9 cellular contexts compared by ENCODE assay signal in genomic region chr11:61698173-61698965, GRCh38. TPM values are rescaled to one million over a fixed set of nuclear protein-coding genes. Genes with fewer than 3 reads are reported as not detected.
DNase-seq lines count a peak whose midpoint lies in the region; ATAC-seq, FAIRE-seq and TF ChIP-seq lines count a peak whose summit lies in the region.
"Had no signal": no experiment of that assay in that cellular context is flagged by ENCODE, and none has a peak within 500 bp of the region (broad histone marks: within the 10 kb centered on the region; RNA-seq: fewer than 3 reads in every experiment).

No MANE protein-coding gene starts in this region.

- H3K4me1 ChIP-seq in K562 (replicated peaks in 1 of 2; ENCODE audit: control insufficient read depth in 2 of 2, insufficient read depth in 2 of 2, low read length in 2 of 2), result peaks cover 0 to 33% of the 10 kb centered on the region in 2 experiments; a peak in 4 of 5 replicates
- no peaks in the 10 kb centered on the region for H3K4me1 ChIP-seq in aorta (ENCODE audit: control insufficient read depth in 1 of 2, insufficient read depth in 2 of 2, low read length in 2 of 2)
- H3K4me1 ChIP-seq in thyroid gland, result peaks cover 33 to 72% of the 10 kb centered on the region in 2 donors

- BruUV-seq in K562 (replicated peaks; lab: Mats Ljungman, UMichigan), result no TSS peak

- ATAC-seq in K562 (no peak), HG03139 (IDR thresholded peaks at IDR 0.05; ENCODE audit: unreplicated experiment) (no peak), aorta (ENCODE audit: low FRiP score) (no peak)

- no peak overlapping the region for H2AFZ ChIP-seq in K562 (ENCODE audit: low read depth, low read length)

- H3K9me3 ChIP-seq in K562 (replicated peaks; ENCODE audit: control insufficient read depth, insufficient read depth, low read depth, low read length), result no peaks in the 10 kb centered on the region
- H3K9me3 ChIP-seq in aorta (ENCODE audit: control insufficient read depth, low read length), result no peaks in the 10 kb centered on the region
- no peaks in the 10 kb centered on the region for H3K9me3 ChIP-seq in thyroid gland

- H3K4me2 ChIP-seq in K562 (ENCODE audit: insufficient read depth, low read length), result no peak overlapping the region

- CTCF ChIA-PET in K562 (lab: Yijun Ruan, JAX; ENCODE audit: low intra/inter-chr PET ratio), result no interaction called here

- H3K36me3 ChIP-seq in K562 (ENCODE audit: control insufficient read depth, insufficient read depth, low read length) (no peaks in the 10 kb centered on the region), aorta (ENCODE audit: control insufficient read depth in 1 of 2, insufficient read depth in 2 of 2, low read length in 1 of 2) (no peaks in the 10 kb centered on the region), thyroid gland (no peaks in the 10 kb centered on the region)

- H3K27ac ChIP-seq in K562 (ENCODE audit: extremely low read depth, low read depth, low read length) (no peak overlapping the region), aorta (ENCODE audit: low read depth in 1 of 2, low read length in 2 of 2) (no peak overlapping the region), thyroid gland (no peak overlapping the region)

- no peak overlapping the region; a peak in 1 of 4 replicates for H3K9ac ChIP-seq in K562 (ENCODE audit: insufficient read depth in 1 of 2, low read depth in 2 of 2, low read length in 2 of 2)

- in situ Hi-C loops in K562 (cut with MboI), result no loop called here

- no peaks in the 10 kb centered on the region for H3K9me1 ChIP-seq in K562 (ENCODE audit: control insufficient read depth, insufficient read depth, low read length)

- TF ChIP-seq POLR2A in K562 (conservative IDR thresholded peaks at IDR 0.05), result no peak
- TF ChIP-seq POLR2A in thyroid gland (IDR thresholded peaks at IDR 0.05), result no peak

- no peak for TF ChIP-seq EP300 in K562 (IDR thresholded peaks at IDR 0.05; ENCODE audit: low read length)

- no peak for FAIRE-seq in K562 (lab: Jason Lieb, UNC)

- H3K4me3 ChIP-seq in K562, result no peak overlapping the region
- H3K4me3 ChIP-seq in aorta (ENCODE audit: low read length in 2 of 2), result no peak overlapping the region
- no peak overlapping the region for H3K4me3 ChIP-seq in thyroid gland (replicated peaks in 1 of 3)

- 6% methylated on average over 10 of the region's 11 CpGs for WGBS in K562 (ENCODE audit: insufficient coverage, low coverage, missing lambda C conversion rate)
- 79 to 87% methylated on average over 11 of the region's 11 CpGs for WGBS in aorta, 2 donors
- WGBS in thyroid gland, 2 donors, result 81 to 89% methylated on average over 10 to 11 of the region's 11 CpGs

- POLR2A ChIA-PET in K562 (lab: Yijun Ruan, JAX), result interaction anchor here (0.8 to 1.1 kb wide), 2 partner anchors 8 to 20 kb away, joined by 3 to 4 read pairs; no protein-coding TSS in a partner anchor

- no peak for TF ChIP-seq RAD21 in K562 (CRISPR knock-in tag; conservative IDR thresholded peaks at IDR 0.05 in 1 of 2, IDR thresholded peaks at IDR 0.05 in 1 of 2)

- no peaks in the 10 kb centered on the region for H3K79me2 ChIP-seq in K562 (ENCODE audit: control insufficient read depth, insufficient read depth, low read length)

- 0 out of 2 replicates have a peak, but pooled peaks cover 4% of the 10 kb centered on the region for H4K20me1 ChIP-seq in K562 (replicated peaks; ENCODE audit: control insufficient read depth, insufficient read depth, low read length)

- intact Hi-C loops in K562 (cut with micrococcal nuclease) (no loop called here), posterior cingulate gyrus (cut with DNase I) (no loop called here), aorta (cut with DNase I) (no loop called here), thyroid gland (cut with DNase I) (no loop called here)

- TF ChIP-seq CTCF in K562 (IDR thresholded peaks at IDR 0.05 in 2 of 3, conservative IDR thresholded peaks at IDR 0.05 in 1 of 3; ENCODE audit: insufficient read depth in 2 of 3, low read depth in 1 of 3, low read length in 3 of 3) (no peak), thyroid gland (IDR thresholded peaks at IDR 0.05) (no peak)

- H3K27me3 ChIP-seq in K562 (ENCODE audit: control insufficient read depth in 2 of 2, insufficient read depth in 2 of 2, low read length in 2 of 2), result peaks cover 26 to 65% of the 10 kb centered on the region in 2 experiments; a peak in 3 of 5 replicates
- no peaks in the 10 kb centered on the region for H3K27me3 ChIP-seq in aorta (ENCODE audit: control insufficient read depth in 1 of 2, insufficient read depth in 2 of 2, low read length in 1 of 2)
- H3K27me3 ChIP-seq in thyroid gland, result no peaks in the 10 kb centered on the region

- DNase-seq in DMS 273 treated with DMSO at 0.1 percent for 48 hours (lab: John Stamatoyannopoulos, UW) (peak; percentile 76), NCI-H2171 (lab: John Stamatoyannopoulos, UW) (peak; percentile 82), K562 (ENCODE audit: extremely low read depth in 1 of 4, low spot score in 3 of 4) (no peak), posterior cingulate gyrus (peak in 7 of 10 donors; percentile 50 to 90 (median 62)), putamen (ENCODE audit: low spot score) (no peak), aorta (no peak), thyroid gland (no peak)
- DNase-seq: activated CD4-positive, CD25-positive, alpha-beta regulatory T cell treated with anti-CD3 and anti-CD28 coated beads, Interleukin-2, amount 50 U/mL, for 72 hours had no signal

TF ChIP-seq in K562, 482 proteins besides CTCF, POLR2A, EP300 and RAD21:
- TF ChIP-seq ELF2 (CRISPR knock-in tag; IDR thresholded peaks at IDR 0.05) (no peak), PHB (CRISPR knock-in tag; IDR thresholded peaks at IDR 0.05) (no peak), MBD1 (CRISPR knock-in tag; IDR thresholded peaks at IDR 0.05) (no peak), HDAC8 (tag; IDR thresholded peaks at IDR 0.05) (no peak), MTA1 (IDR thresholded peaks at IDR 0.05; ENCODE audit: borderline replicate concordance) (no peak), TRIM28 (IDR thresholded peaks at IDR 0.05) (no peak), ZNF3 (CRISPR knock-in tag; IDR thresholded peaks at IDR 0.05) (no peak), SPI1 (IDR thresholded peaks at IDR 0.05; ENCODE audit: borderline replicate concordance, low read depth, low read length) (peak; percentile 49; the same call in 1 of the 2 replicates)
TF ChIP-seq in K562: peak in this region for 1.

RNA-seq across cellular contexts. Expression of gene DAGLA, which starts 18.2 kb away (rescaled TPM):
- total RNA-seq in K562 (2011; cell fraction: chromatin; rRNA removed; ENCODE audit: low replicate concordance), result 0.16 and 1.5 TPM in 2 replicates
- total RNA-seq in K562 (2011; cell fraction: nucleolus; rRNA removed), result 0.66 and 0.67 TPM in 2 replicates
- total RNA-seq in K562 (2011; cell fraction: nucleoplasm; rRNA removed), result 0.22 and 0.84 TPM in 2 replicates
- total RNA-seq in K562 (2014; rRNA removed) (0.08 TPM in 1 of 2 replicates, not detected in the other), K562 (2014; rRNA removed; fragmentation: Illumina TruSeq; extraction: Trizol) (not detected in 2 replicates), K562 (2015; rRNA removed; fragmentation: Illumina TruSeq; extraction: Trizol) (0.04 TPM in 2 replicates), K562 (2021) (0.13 and 0.16 TPM in 2 replicates), aorta (1 to 10 TPM; 1.4 to 3.5 TPM), thyroid gland (1 to 10 TPM; 1.7 to 2.8 (median 1.9) TPM)
- polyA plus RNA-seq in K562 (2011; rRNA removed) (0.07 TPM in 2 replicates), K562 (2014; fragmentation: Illumina TruSeq; extraction: Trizol) (0.04 and 0.11 TPM in 2 replicates), K562 (2014; fragmentation: Nextera tagmentation; extraction: Ambion mirVana) (not detected), K562 (2014; rRNA removed) (0.03 and 0.07 TPM in 2 replicates), aorta (under 1 TPM; 0.51 to 0.63 TPM)
- polyA plus RNA-seq in K562 (2011; cell fraction: cytosol; rRNA removed), result 0.09 and 0.22 TPM in 2 replicates
- polyA plus RNA-seq in K562 (2011; cell fraction: nucleus; rRNA removed), result 0.18 and 0.51 TPM in 2 replicates
- 0.09 and 0.14 TPM in 2 replicates for polyA plus RNA-seq in K562 (2012)
- polyA minus RNA-seq in K562 (2011; rRNA and poly(A)+ RNA removed), result 0.06 and 0.21 TPM in 2 replicates
- 0.18 and 0.29 TPM in 2 replicates for polyA minus RNA-seq in K562 (2011; cell fraction: cytosol; rRNA and poly(A)+ RNA removed)
- polyA minus RNA-seq in K562 (2011; cell fraction: nucleus; rRNA and poly(A)+ RNA removed), result 0.22 and 0.67 TPM in 2 replicates

RNA-seq across cellular contexts. Expression of gene MYRF, which starts 54.1 kb away (rescaled TPM):
- total RNA-seq in K562 (2011; cell fraction: chromatin; rRNA removed; ENCODE audit: low replicate concordance), result 95.5 and 239 TPM in 2 replicates
- 109 and 132 TPM in 2 replicates for total RNA-seq in K562 (2011; cell fraction: nucleolus; rRNA removed)
- total RNA-seq in K562 (2011; cell fraction: nucleoplasm; rRNA removed), result 92.2 and 107 TPM in 2 replicates
- total RNA-seq in K562 (2014; rRNA removed), result 7.1 and 11.0 TPM in 2 replicates
- 2.6 and 3.3 TPM in 2 replicates for total RNA-seq in K562 (2014; rRNA removed; fragmentation: Illumina TruSeq; extraction: Trizol)
- total RNA-seq in K562 (2015; rRNA removed; fragmentation: Illumina TruSeq; extraction: Trizol), result 4.0 and 4.1 TPM in 2 replicates
- total RNA-seq in K562 (2021), result 21.4 and 25.8 TPM in 2 replicates
- 10.4 and 16.6 TPM in 2 replicates for polyA plus RNA-seq in K562 (2011; rRNA removed)
- 13.6 and 26.3 TPM in 2 replicates for polyA plus RNA-seq in K562 (2011; cell fraction: cytosol; rRNA removed)
- 104 and 152 TPM in 2 replicates for polyA plus RNA-seq in K562 (2011; cell fraction: nucleus; rRNA removed)
- polyA plus RNA-seq in K562 (2012), result 14.8 and 25.8 TPM in 2 replicates
- 14.7 and 17.8 TPM in 2 replicates for polyA plus RNA-seq in K562 (2014; fragmentation: Illumina TruSeq; extraction: Trizol)
- polyA plus RNA-seq in K562 (2014; fragmentation: Nextera tagmentation; extraction: Ambion mirVana), result 1 to 10 TPM; 2.3 TPM
- 15.6 and 17.4 TPM in 2 replicates for polyA plus RNA-seq in K562 (2014; rRNA removed)
- polyA minus RNA-seq in K562 (2011; rRNA and poly(A)+ RNA removed), result 6.8 and 8.5 TPM in 2 replicates
- polyA minus RNA-seq in K562 (2011; cell fraction: cytosol; rRNA and poly(A)+ RNA removed), result 22.7 and 23.9 TPM in 2 replicates
- polyA minus RNA-seq in K562 (2011; cell fraction: nucleus; rRNA and poly(A)+ RNA removed), result 32.4 and 34.1 TPM in 2 replicates
- total RNA-seq in aorta, result 1 to 10 TPM in 1 of 2 donors, under 1 TPM in 1; 0.23 to 1.1 TPM
- polyA plus RNA-seq in aorta, result 1 to 10 TPM in 1 of 2 donors, under 1 TPM in 1; 0.92 to 2.3 TPM
- total RNA-seq in thyroid gland, result under 1 TPM in 3 of 4 donors, not detected in 1; 0.11 to 0.83 (median 0.27) TPM

Comparison
In these comparisons a context has a peak if more than half of its experiments do, and no peak if none do; other contexts are left out.
1. DNase-seq: peak in DMS 273 treated with DMSO at 0.1 percent for 48 hours (single experiment), NCI-H2171 (single experiment) and posterior cingulate gyrus (7 of 10); none in K562 (0 of 4), putamen (single experiment), aorta (0 of 2) and thyroid gland (0 of 2).